Comparison of ENCODE assay signal across 10 cellular contexts in genomic region chr20:37316116-37316774, GRCh38. TPM values are rescaled to one million over a fixed set of nuclear protein-coding genes. Genes with fewer than 3 reads are reported as not detected.
DNase-seq lines count a peak whose midpoint lies in the region; ATAC-seq and TF ChIP-seq lines count a peak whose summit lies in the region.
"Had no signal": no experiment of that assay in that cellular context is flagged by ENCODE, and none has a peak within 500 bp of the region (broad histone marks: within the 10 kb centered on the region; RNA-seq: fewer than 3 reads in every experiment).

No MANE protein-coding gene starts in this region.

- H3K4me3 ChIP-seq in mesendoderm (ENCODE audit: low read length): no peak overlapping the region

- peak overlapping the region; percentile 26 for H3K9ac ChIP-seq in mesendoderm (ENCODE audit: low read length)

- H3K4me2 ChIP-seq in mesendoderm (ENCODE audit: low read length): no peak overlapping the region

- H3K27me3 Mint-ChIP-seq in activated CD4-positive, alpha-beta T cell treated with anti-CD3 and anti-CD28 coated beads, Interleukin-2, amount 10 ng/mL, durations not matched to agents 7 days and 5 days: no peaks in the 10 kb centered on the region

- no peak for TF ChIP-seq CTCF in omental fat pad (IDR thresholded peaks at IDR 0.05)

- no peaks in the 10 kb centered on the region for H3K9me3 Mint-ChIP-seq in activated CD4-positive, alpha-beta T cell treated with anti-CD3 and anti-CD28 coated beads, Interleukin-2, amount 10 ng/mL, durations not matched to agents 7 days and 5 days

- peak overlapping the region; percentile 86 for H3K56ac ChIP-seq in mesendoderm (ENCODE audit: low read length)

- POLR2A ChIA-PET in activated CD4-positive, alpha-beta T cell treated with anti-CD3 and anti-CD28 coated beads, Interleukin-2, amount 10 ng/mL, durations not matched to agents 7 days and 5 days (lab: Charles Lee): interaction anchor here (0.5 kb wide), 1 partner anchor 95 kb away, joined by 4 read pairs; no protein-coding TSS in a partner anchor

- H4K5ac ChIP-seq in mesendoderm (ENCODE audit: low read length): no peak overlapping the region

- H3K79me2 ChIP-seq in mesendoderm (ENCODE audit: control insufficient read depth, insufficient read depth, low read length): peaks cover 2% of the 10 kb centered on the region

- no peak overlapping the region for H2BK15ac ChIP-seq in mesendoderm (replicated peaks; ENCODE audit: low read depth)

- peak overlapping the region; percentile 86 for H3K27ac Mint-ChIP-seq in activated CD4-positive, alpha-beta T cell treated with anti-CD3 and anti-CD28 coated beads, Interleukin-2, amount 10 ng/mL, durations not matched to agents 7 days and 5 days

- H2BK120ac ChIP-seq in mesendoderm (ENCODE audit: low read depth, low read length): peak overlapping the region; percentile 52

- no peak overlapping the region for H3K4me3 Mint-ChIP-seq in activated CD4-positive, alpha-beta T cell treated with anti-CD3 and anti-CD28 coated beads, Interleukin-2, amount 10 ng/mL, durations not matched to agents 7 days and 5 days

- no peak overlapping the region for H3K23ac ChIP-seq in mesendoderm (ENCODE audit: low read length)

- peaks cover 6% of the 10 kb centered on the region for H3K79me1 ChIP-seq in mesendoderm (ENCODE audit: low read length)

- ATAC-seq in HG03108 (IDR thresholded peaks at IDR 0.05; ENCODE audit: unreplicated experiment) (peak; percentile 54), omental fat pad (ENCODE audit: low FRiP score) (no peak)

- H2AK5ac ChIP-seq in mesendoderm (ENCODE audit: low read length): peak overlapping the region; percentile 44

- WGBS in mesendoderm (ENCODE audit: extremely low coverage, insufficient coverage, low lambda C conversion rate): no CpG with 5 or more reads among the region's 15 CpGs

- H3K36me3 ChIP-seq in mesendoderm (ENCODE audit: control insufficient read depth, insufficient read depth, low read length): no peaks in the 10 kb centered on the region

- no peaks in the 10 kb centered on the region for H3K27me3 ChIP-seq in mesendoderm (ENCODE audit: insufficient read depth, low read length, poor library complexity)

- H2BK5ac ChIP-seq in mesendoderm (ENCODE audit: low read length): peak overlapping the region; percentile 96

- peak overlapping the region; percentile 76 for H3K27ac ChIP-seq in mesendoderm (ENCODE audit: low read depth, low read length)

- DNase-seq in activated CD4-positive, alpha-beta T cell treated with anti-CD3 and anti-CD28 coated beads, Interleukin-2, amount 10 ng/mL, durations not matched to agents 7 days and 5 days: peak; percentile 46
- DNase-seq in activated CD4-positive, alpha-beta T cell treated with anti-CD3 and anti-CD28 coated beads, Interleukin-2, amount 50 U/mL, for 48 hours: no peak
- peak; percentile 64 for DNase-seq in UCSD-AML1 (lab: John Stamatoyannopoulos, UW; ENCODE audit: unreplicated experiment)
- peak; percentile 49 for DNase-seq in mesendoderm
- DNase-seq in activated gamma-delta T cell (lab: John Stamatoyannopoulos, UW): no peak
- DNase-seq in kidney tubule cell (ENCODE audit: low spot score): no peak
- no peak for DNase-seq in omental fat pad (ENCODE audit: low spot score)

- peaks cover 32% of the 10 kb centered on the region for H3K4me1 ChIP-seq in mesendoderm (ENCODE audit: control insufficient read depth, low read depth, low read length)

- peaks cover 29% of the 10 kb centered on the region for H3K4me1 Mint-ChIP-seq in activated CD4-positive, alpha-beta T cell treated with anti-CD3 and anti-CD28 coated beads, Interleukin-2, amount 10 ng/mL, durations not matched to agents 7 days and 5 days

- H3K18ac ChIP-seq in mesendoderm (ENCODE audit: low read length): peak overlapping the region; percentile 71

- CTCF ChIA-PET in activated CD4-positive, alpha-beta T cell treated with anti-CD3 and anti-CD28 coated beads, Interleukin-2, amount 10 ng/mL, durations not matched to agents 7 days and 5 days (lab: Charles Lee): interaction anchor here (1.5 kb wide), 1 partner anchor 15 kb away, joined by 3 read pairs; no protein-coding TSS in a partner anchor

- peaks cover 11% of the 10 kb centered on the region for H3K36me3 Mint-ChIP-seq in activated CD4-positive, alpha-beta T cell treated with anti-CD3 and anti-CD28 coated beads, Interleukin-2, amount 10 ng/mL, durations not matched to agents 7 days and 5 days (ENCODE audit: low read depth)

- no peak overlapping the region for H4K8ac ChIP-seq in mesendoderm (ENCODE audit: low read depth, low read length)

- H3K4ac ChIP-seq in mesendoderm (ENCODE audit: low read depth, low read length): peak overlapping the region; percentile 74

RNA-seq across cellular contexts. Expression of gene MANBAL, which starts 26.8 kb away (rescaled TPM):
- total RNA-seq in activated CD4-positive, alpha-beta T cell treated with anti-CD3 and anti-CD28 coated beads, Interleukin-2, amount 10 ng/mL, durations not matched to agents 7 days and 5 days: 10 to 100 TPM; 10.9 to 11.0 TPM
- polyA plus RNA-seq in mesendoderm (2013, experiment 1 of 2): 53.9 TPM
- polyA plus RNA-seq in mesendoderm (2013, experiment 2 of 2): 53.4 TPM
- 10 to 100 TPM; 25.8 to 37.8 (median 31.9) TPM for total RNA-seq in omental fat pad

RNA-seq across cellular contexts. Expression of gene SRC, which starts 29.7 kb away (rescaled TPM):
- 1 to 10 TPM; 2.1 to 2.6 TPM for total RNA-seq in activated CD4-positive, alpha-beta T cell treated with anti-CD3 and anti-CD28 coated beads, Interleukin-2, amount 10 ng/mL, durations not matched to agents 7 days and 5 days
- 18.4 TPM for polyA plus RNA-seq in mesendoderm (2013, experiment 1 of 2)
- 19.3 TPM for polyA plus RNA-seq in mesendoderm (2013, experiment 2 of 2)
- total RNA-seq in omental fat pad: 10 to 100 TPM; 15.1 to 29.3 (median 19.7) TPM

RNA-seq across cellular contexts. Expression of gene GHRH, which starts 54.6 kb away (rescaled TPM):
- not detected for total RNA-seq in activated CD4-positive, alpha-beta T cell treated with anti-CD3 and anti-CD28 coated beads, Interleukin-2, amount 10 ng/mL, durations not matched to agents 7 days and 5 days
- polyA plus RNA-seq in mesendoderm (2013, experiment 1 of 2): not detected
- not detected for polyA plus RNA-seq in mesendoderm (2013, experiment 2 of 2)
- not detected for total RNA-seq in omental fat pad
- polyA plus RNA-seq: AG04450, keratinocyte had no signal

Comparison
In these comparisons a context has a peak if more than half of its experiments do, and no peak if none do; other contexts are left out.
1. DNase-seq: peak in activated CD4-positive, alpha-beta T cell treated with anti-CD3 and anti-CD28 coated beads, Interleukin-2, amount 10 ng/mL, durations not matched to agents 7 days and 5 days (single experiment), UCSD-AML1 (single experiment) and mesendoderm (single experiment); none in activated CD4-positive, alpha-beta T cell treated with anti-CD3 and anti-CD28 coated beads, Interleukin-2, amount 50 U/mL, for 48 hours (0 of 2), activated gamma-delta T cell (single experiment), kidney tubule cell (single experiment) and omental fat pad (single experiment).
2. RNA of gene SRC, which starts 29.7 kb away (total RNA-seq): 15.1 to 29.3 TPM in omental fat pad; 2.1 to 2.6 TPM in activated CD4-positive, alpha-beta T cell treated with anti-CD3 and anti-CD28 coated beads, Interleukin-2, amount 10 ng/mL, durations not matched to agents 7 days and 5 days; every median in the first group is over 4 times any median in the second.